32 cellular contexts compared by ENCODE assay signal in the genomic region with DNA sequence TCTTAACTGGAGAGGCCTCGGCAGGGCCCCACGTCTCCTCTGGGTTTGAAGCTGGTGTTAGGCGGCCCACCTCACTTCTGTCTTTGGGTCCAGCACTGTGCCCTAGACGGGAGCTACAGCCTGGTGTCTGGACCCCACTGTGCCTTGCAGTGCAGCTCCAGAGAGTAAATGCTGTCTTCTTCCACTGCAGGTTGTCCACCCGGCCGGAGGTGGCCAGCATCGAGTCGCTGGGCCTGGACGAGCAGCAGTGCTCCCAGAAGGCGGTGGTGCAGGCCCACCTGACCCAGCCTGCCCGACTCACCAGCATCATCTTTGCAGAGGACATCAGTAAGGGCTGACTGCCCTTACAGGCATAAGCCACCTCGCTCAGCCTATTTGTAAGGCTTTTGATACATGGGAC.
"Had no signal": no experiment of that assay in that cellular context is flagged by ENCODE, and none has a peak within 500 bp of the region (broad histone marks: within the 10 kb centered on the region; RNA-seq: fewer than 3 reads in every experiment).

No MANE protein-coding gene starts in this region.

- DNase-seq: activated effector memory CD4-positive, alpha-beta T cell treated with anti-CD3 and anti-CD28 coated beads, Interleukin-2, amount 50 U/mL, for 16 hours; activated effector memory CD4-positive, alpha-beta T cell treated with Interleukin-2 at 50 U/mL for 16 hours; activated gamma-delta T cell; activated gamma-delta T cell treated with Interleukin-2 at 50 U/mL for 16 hours; activated naive CD4-positive, alpha-beta T cell; activated naive CD4-positive, alpha-beta T cell treated with anti-CD3 and anti-CD28 coated beads for 36 hours; activated naive CD4-positive, alpha-beta T cell treated with anti-CD3 and anti-CD28 coated beads, Interleukin-2, amount 10 ng/mL, durations not matched to agents 7 days and 5 days; activated naive CD4-positive, alpha-beta T cell treated with anti-CD3 and anti-CD28 coated beads, Interleukin-2, amount 50 U/mL, for 16 hours; activated naive CD4-positive, alpha-beta T cell treated with Interleukin-2 at 50 U/mL for 16 hours; activated naive CD8-positive, alpha-beta T cell treated with anti-CD3 and anti-CD28 coated beads for 36 hours; activated naive CD8-positive, alpha-beta T cell treated with anti-CD3 and anti-CD28 coated beads, Interleukin-2, amount 10 ng/mL, durations not matched to agents 7 days and 5 days; activated naive CD8-positive, alpha-beta T cell treated with anti-CD3 and anti-CD28 coated beads, Interleukin-2, amount 50 U/mL, for 24 hours; activated T-cell treated with anti-CD3 and anti-CD28 coated beads, Interleukin-2, amount 50 U/mL, for 24 hours; activated T-cell treated with anti-CD3 and anti-CD28 coated beads, Interleukin-2, amount 50 U/mL, for 4 hours; activated T-cell treated with anti-CD3 and anti-CD28 coated beads, Interleukin-2, amount 50 U/mL, for 48 hours; activated T-cell treated with anti-CD3 and anti-CD28 coated beads, Interleukin-2, amount 50 U/mL, for 72 hours; adrenal gland; amniotic stem cell; amygdala; anterior cingulate cortex; body of pancreas; brain microvascular endothelial cell; caudate nucleus; central memory CD4-positive, alpha-beta T cell; cerebellar nuclear complex had no signal

- H3K27me3 ChIP-seq: adrenal gland, ascending aorta, body of pancreas, brain microvascular endothelial cell, breast epithelium, cardiac muscle cell had no signal

- H3K36me3 ChIP-seq: adrenal gland, ascending aorta, brain microvascular endothelial cell, breast epithelium, cardiac muscle cell had no signal

- H3K27ac ChIP-seq: adrenal gland, ascending aorta, body of pancreas, brain microvascular endothelial cell, breast epithelium, cardiac muscle cell had no signal

- ATAC-seq: activated naive CD4-positive, alpha-beta T cell treated with anti-CD3 and anti-CD28 coated beads, Interleukin-2, amount 50 U/mL, for 72 hours; activated naive CD8-positive, alpha-beta T cell treated with anti-CD3 and anti-CD28 coated beads, Interleukin-2, amount 50 U/mL, for 24 hours; activated T-cell treated with anti-CD3 and anti-CD28 coated beads, Interleukin-2, amount 50 U/mL, for 4 hours; activated T-cell treated with anti-CD3 and anti-CD28 coated beads, Interleukin-2, amount 50 U/mL, for 72 hours; activated T-helper 17 cell treated with anti-CD3 and anti-CD28 coated beads, Interleukin-2, amount 50 U/mL, for 72 hours; body of pancreas had no signal

- H3K9me3 ChIP-seq: adrenal gland, ascending aorta, body of pancreas, breast epithelium had no signal

- FAIRE-seq: astrocyte, bronchial epithelial cell had no signal

- H3K4me1 ChIP-seq: adrenal gland, ascending aorta, body of pancreas, breast epithelium had no signal

- H3K4me3 ChIP-seq: adrenal gland, ascending aorta, body of pancreas, breast epithelium, cardiac muscle cell had no signal
